Comparison of ENCODE assay signal across 23 cellular contexts in genomic region chr4:5205981-5206380, GRCh38.
"Had no signal": no experiment of that assay in that cellular context is flagged by ENCODE, and none has a peak within 500 bp of the region (broad histone marks: within the 10 kb centered on the region; RNA-seq: fewer than 3 reads in every experiment).

No MANE protein-coding gene starts in this region.

- H3K4me1 ChIP-seq: body of pancreas, gastrocnemius medialis, lower lobe of right lung had no signal

- H3K27me3 ChIP-seq: body of pancreas, gastrocnemius medialis had no signal

- H3K36me3 Mint-ChIP-seq: mesothelial cell of epicardium had no signal

- H3K4me3 ChIP-seq: body of pancreas, gastrocnemius medialis, lower lobe of right lung, thoracic aorta had no signal

- FAIRE-seq: islet of Langerhans had no signal

- H3K4me1 Mint-ChIP-seq: activated B cell treated with CpG ODN at 0.5 μM for 24 hours; activated CD4-positive, alpha-beta T cell treated with anti-CD3 and anti-CD28 coated beads, Interleukin-2, amount 10 ng/mL, durations not matched to agents 24 days and 14 days had no signal

- H3K27ac Mint-ChIP-seq: activated B cell treated with CpG ODN at 0.5 μM for 24 hours; activated CD4-positive, alpha-beta T cell treated with anti-CD3 and anti-CD28 coated beads, Interleukin-2, amount 10 ng/mL, durations not matched to agents 24 days and 14 days; activated CD8-positive, alpha-beta T cell treated with anti-CD3 and anti-CD28 coated beads, Interleukin-2, amount 10 ng/mL, durations not matched to agents 7 days and 5 days; activated naive CD8-positive, alpha-beta T cell; activated T-cell treated with anti-CD3 and anti-CD28 coated beads, Interleukin-2, amount 50 U/mL, for 72 hours; dendritic cell treated with granulocyte-macrophage colony-stimulating factor and Interleukin-4, amounts not matched to agents 40 ng/mL and 50 ng/mL, for 4 days; mesothelial cell of epicardium; T-helper 2 cell treated with Interferon-gamma antibody and Interleukin-4, amounts not matched to agents 5 μg/mL and 100 μg/mL, for 36 hours had no signal

- H3K36me3 ChIP-seq: gastrocnemius medialis, lower lobe of right lung, thoracic aorta had no signal

- H3K9me3 Mint-ChIP-seq: dendritic cell treated with granulocyte-macrophage colony-stimulating factor and Interleukin-4, amounts not matched to agents 40 ng/mL and 50 ng/mL, for 4 days; mesothelial cell of epicardium had no signal

- H3K27ac ChIP-seq: body of pancreas, epithelial cell of prostate, lower lobe of right lung, thoracic aorta had no signal

- H3K27me3 Mint-ChIP-seq: activated B cell treated with CpG ODN at 0.5 μM for 24 hours; activated CD4-positive, alpha-beta T cell treated with anti-CD3 and anti-CD28 coated beads, Interleukin-2, amount 10 ng/mL, durations not matched to agents 24 days and 14 days; activated naive CD8-positive, alpha-beta T cell; dendritic cell treated with granulocyte-macrophage colony-stimulating factor and Interleukin-4, amounts not matched to agents 40 ng/mL and 50 ng/mL, for 4 days had no signal

- H3K9me3 ChIP-seq: body of pancreas, gastrocnemius medialis, lower lobe of right lung, thoracic aorta had no signal

- H3K4me3 Mint-ChIP-seq: activated B cell treated with CpG ODN at 0.5 μM for 24 hours; activated CD4-positive, alpha-beta T cell treated with anti-CD3 and anti-CD28 coated beads, Interleukin-2, amount 10 ng/mL, durations not matched to agents 24 days and 14 days; activated CD8-positive, alpha-beta T cell treated with anti-CD3 and anti-CD28 coated beads, Interleukin-2, amount 10 ng/mL, durations not matched to agents 7 days and 5 days; activated naive CD8-positive, alpha-beta T cell; activated T-cell treated with anti-CD3 and anti-CD28 coated beads, Interleukin-2, amount 50 U/mL, for 72 hours; dendritic cell treated with granulocyte-macrophage colony-stimulating factor and Interleukin-4, amounts not matched to agents 40 ng/mL and 50 ng/mL, for 4 days; mesothelial cell of epicardium; T-helper 2 cell treated with Interferon-gamma antibody and Interleukin-4, amounts not matched to agents 5 μg/mL and 100 μg/mL, for 36 hours had no signal

- ATAC-seq: activated CD8-positive, alpha-beta T cell treated with anti-CD3 and anti-CD28 coated beads, Interleukin-2, amount 10 ng/mL, durations not matched to agents 7 days and 5 days; activated T-cell treated with anti-CD3 and anti-CD28 coated beads, Interleukin-2, amount 50 U/mL, for 72 hours; body of pancreas; left colon; lower lobe of right lung; stimulated activated naive CD8-positive, alpha-beta T cell treated with anti-CD3 and anti-CD28 coated beads, Interleukin-15, Interleukin-2, amounts not matched to agents 100 U/mL and 50 U/mL, for 24 hours had no signal

- DNase-seq: activated B cell treated with CpG ODN at 0.5 μM for 24 hours; activated CD4-positive, alpha-beta T cell treated with anti-CD3 and anti-CD28 coated beads, Interleukin-2, amount 10 ng/mL, durations not matched to agents 24 days and 14 days; activated CD8-positive, alpha-beta memory T cell treated with anti-CD3 and anti-CD28 coated beads, Interleukin-2, amount 50 U/mL, for 48 hours; activated CD8-positive, alpha-beta T cell treated with anti-CD3 and anti-CD28 coated beads, Interleukin-2, amount 10 ng/mL, durations not matched to agents 7 days and 5 days; activated gamma-delta T cell; activated T-cell treated with anti-CD3 and anti-CD28 coated beads, Interleukin-2, amount 50 U/mL, for 72 hours; cerebellar nuclear complex; left colon; lower lobe of right lung; retina; stimulated activated CD4-positive, alpha-beta T cell treated with anti-CD3 and anti-CD28 coated beads, Interleukin-4, amount 100 ng/mL, for 4 hours; stimulated activated CD8-positive, alpha-beta memory T cell treated with anti-CD3 and anti-CD28 coated beads, Interleukin-4, amount 100 ng/mL, for 48 hours; stimulated activated naive CD8-positive, alpha-beta T cell treated with anti-CD3 and anti-CD28 coated beads, Interleukin-15, Interleukin-2, amounts not matched to agents 100 U/mL and 50 U/mL, for 24 hours; SW 1271 had no signal
